13 cellular contexts compared by ENCODE assay signal in the genomic region with DNA sequence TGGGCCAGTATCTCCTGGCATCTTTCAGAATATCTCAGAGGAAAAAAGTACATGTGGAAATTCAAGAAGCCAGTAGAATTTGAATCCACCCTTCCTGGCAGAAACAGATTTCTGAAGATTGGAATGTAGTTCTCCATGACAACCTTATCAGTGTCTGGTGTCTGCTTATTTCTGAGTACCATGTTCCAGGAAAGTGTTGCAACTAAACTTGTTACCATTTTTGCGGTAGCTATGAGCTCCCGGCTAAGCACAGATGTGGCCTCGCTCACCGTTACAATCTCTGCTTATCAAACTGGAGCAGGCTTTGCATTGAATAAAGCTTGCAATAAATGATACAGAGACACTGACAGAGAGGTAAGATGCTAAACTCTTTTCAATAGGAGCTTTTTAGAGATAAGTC. TPM values are rescaled to one million over a fixed set of nuclear protein-coding genes. Genes with fewer than 3 reads are reported as not detected.
DNase-seq lines count a peak whose midpoint lies in the region; ATAC-seq and TF ChIP-seq lines count a peak whose summit lies in the region.
"Had no signal": no experiment of that assay in that cellular context is flagged by ENCODE, and none has a peak within 500 bp of the region (broad histone marks: within the 10 kb centered on the region; RNA-seq: fewer than 3 reads in every experiment).

No MANE protein-coding gene starts in this region.

- no peak overlapping the region for H3K27ac ChIP-seq in CD8-positive, alpha-beta T cell (ENCODE audit: low read depth, low read length)
- peak overlapping the region; percentile 73 for H3K27ac ChIP-seq in mesodermal cell (ENCODE audit: low read depth, low read length, severe bottlenecking)

- intact Hi-C loops in CD8-positive, alpha-beta T cell (cut with DNase I, micrococcal nuclease), result loop anchor here in 1 of 2 experiments (1.0 kb wide), 1 partner anchor 13 kb away; a partner anchor contains a TSS

- TF ChIP-seq CTCF in CD8-positive, alpha-beta T cell (IDR thresholded peaks at IDR 0.05), result no peak

- 90 to 100% methylated on average over 4 of the region's 4 CpGs for WGBS in mesodermal cell (ENCODE audit: insufficient coverage in 2 of 2), 2 experiments

- H3K4me1 ChIP-seq in CD8-positive, alpha-beta T cell (ENCODE audit: insufficient read depth, low read length), result no peaks in the 10 kb centered on the region
- H3K4me1 ChIP-seq in mesodermal cell (ENCODE audit: control insufficient read depth, insufficient read depth, low read length, poor library complexity, severe bottlenecking), result peaks cover 18% of the 10 kb centered on the region

- POLR2A ChIA-PET in CD8-positive, alpha-beta T cell (lab: Charles Lee), result interaction anchor here (1.3 kb wide), 1 partner anchor 13 kb away, joined by 3 read pairs; no protein-coding TSS in a partner anchor

- H3K27me3 Mint-ChIP-seq in CD8-positive, alpha-beta T cell (ENCODE audit: low read depth), result peaks cover 4% of the 10 kb centered on the region

- no peaks in the 10 kb centered on the region for H3K9me3 ChIP-seq in CD8-positive, alpha-beta T cell (ENCODE audit: low read length)
- no peaks in the 10 kb centered on the region for H3K9me3 ChIP-seq in mesodermal cell (ENCODE audit: control insufficient read depth, low read length)

- no peaks in the 10 kb centered on the region for H3K9me3 Mint-ChIP-seq in CD8-positive, alpha-beta T cell
- H3K9me3 Mint-ChIP-seq: activated T-helper 2 cell treated with anti-CD3 and anti-CD28 coated beads, Interferon-gamma antibody, Interleukin-2, Interleukin-4, amounts not matched to agents 10 μg/mL and 5 μg/mL and 100 μg/mL, durations not matched to agents 14 hours and 24 hours and 36 hours; natural killer cell treated with Interleukin-12 subunit alpha and Interleukin-12 subunit beta and Interleukin-15 and Interleukin-18, amount 100 ng/mL, for 72 hours had no signal

- CTCF ChIA-PET in CD8-positive, alpha-beta T cell (lab: Charles Lee), result interaction anchor here (0.8 to 1.7 kb wide), 3 partner anchors 9 to 39 kb away, joined by 3 to 6 read pairs (median 5); no protein-coding TSS in a partner anchor

- H3K36me3 Mint-ChIP-seq in CD8-positive, alpha-beta T cell, result no peaks in the 10 kb centered on the region
- H3K36me3 Mint-ChIP-seq: natural killer cell treated with Interleukin-12 subunit alpha and Interleukin-12 subunit beta and Interleukin-15 and Interleukin-18, amount 100 ng/mL, for 72 hours had no signal

- ATAC-seq in CD8-positive, alpha-beta T cell, result no peak
- no peak for ATAC-seq in HG03442 (IDR thresholded peaks at IDR 0.05; ENCODE audit: unreplicated experiment)
- ATAC-seq: T-helper 17 cell had no signal

- no peak overlapping the region for H3K4me3 ChIP-seq in CD8-positive, alpha-beta T cell (ENCODE audit: low read depth, low read length)
- no peak overlapping the region for H3K4me3 ChIP-seq in mesodermal cell (ENCODE audit: extremely low read depth, insufficient read depth, low read length, poor library complexity, severe bottlenecking)

- H3K4me3 Mint-ChIP-seq in CD8-positive, alpha-beta T cell, result peak overlapping the region; percentile 19
- H3K4me3 Mint-ChIP-seq: natural killer cell treated with Interleukin-12 subunit alpha and Interleukin-12 subunit beta and Interleukin-15 and Interleukin-18, amount 100 ng/mL, for 72 hours; T-helper 17 cell had no signal

- no peaks in the 10 kb centered on the region for H3K27me3 ChIP-seq in CD8-positive, alpha-beta T cell (ENCODE audit: insufficient read depth, low read length)

- no peaks in the 10 kb centered on the region for H3K36me3 ChIP-seq in CD8-positive, alpha-beta T cell (ENCODE audit: insufficient read depth, low read length)
- H3K36me3 ChIP-seq in mesodermal cell (ENCODE audit: control insufficient read depth, insufficient read depth, low read length), result no peaks in the 10 kb centered on the region

- peaks cover 3% of the 10 kb centered on the region for H3K4me1 Mint-ChIP-seq in CD8-positive, alpha-beta T cell (ENCODE audit: low read depth)

- DNase-seq in CD8-positive, alpha-beta T cell, result no peak
- DNase-seq in M059J (ENCODE audit: low read depth) (peak; percentile 37), dermis blood vessel endothelial cell (peak; percentile 67), EL (no peak), COLO668 (lab: John Stamatoyannopoulos, UW; ENCODE audit: unreplicated experiment) (no peak), RPMI8226 (no peak)
- DNase-seq: DMS79, NCI-H1930, T-helper 17 cell had no signal

- H3K27ac Mint-ChIP-seq in CD8-positive, alpha-beta T cell, result no peak overlapping the region
- H3K27ac Mint-ChIP-seq: activated T-helper 2 cell treated with anti-CD3 and anti-CD28 coated beads, Interferon-gamma antibody, Interleukin-2, Interleukin-4, amounts not matched to agents 10 μg/mL and 5 μg/mL and 100 μg/mL, durations not matched to agents 14 hours and 24 hours and 36 hours; natural killer cell treated with Interleukin-12 subunit alpha and Interleukin-12 subunit beta and Interleukin-15 and Interleukin-18, amount 100 ng/mL, for 72 hours; T-helper 17 cell had no signal

RNA-seq across cellular contexts. Expression of a gene that starts 13.0 kb away (rescaled TPM):
- total RNA-seq in CD8-positive, alpha-beta T cell, result 10 to 100 TPM; 18.9 to 24.1 TPM
- 9.6 and 13.6 TPM in 2 replicates for total RNA-seq in M059J (2014; rRNA removed; shearing (Covaris generic))
- 43.2 and 64.6 TPM in 2 replicates for total RNA-seq in dermis blood vessel endothelial cell
- polyA plus RNA-seq in mesodermal cell (2013, experiment 1 of 2), result 5.9 TPM
- polyA plus RNA-seq in mesodermal cell (2013, experiment 2 of 2), result 5.7 TPM

Comparison
In these comparisons a context has a peak if more than half of its experiments do, and no peak if none do; other contexts are left out.
1. DNase-seq: peak in M059J (single experiment) and dermis blood vessel endothelial cell (single experiment); none in CD8-positive, alpha-beta T cell (0 of 7), EL (single experiment), COLO668 (single experiment) and RPMI8226 (single experiment).